ENCODE assay signal across 9 cellular contexts in genomic region chr9:94945191-94946144, GRCh38.
DNase-seq lines count a peak whose midpoint lies in the region; ATAC-seq and TF ChIP-seq lines count a peak whose summit lies in the region.
"Had no signal": no experiment of that assay in that cellular context is flagged by ENCODE, and none has a peak within 500 bp of the region (broad histone marks: within the 10 kb centered on the region; RNA-seq: fewer than 3 reads in every experiment).

No MANE protein-coding gene starts in this region.

- no peak overlapping the region for H3K4me3 ChIP-seq in NB4 (ENCODE audit: low read depth, low read length)
- no peak overlapping the region for H3K4me3 ChIP-seq in tibial artery
- H3K4me3 ChIP-seq: SK-N-MC had no signal

- TF ChIP-seq CTCF in NB4 (IDR thresholded peaks at IDR 0.05; ENCODE audit: low read depth, low read length) (no peak), tibial artery (IDR thresholded peaks at IDR 0.05) (no peak), Calu3 (IDR thresholded peaks at IDR 0.05; ENCODE audit: unreplicated experiment) (no peak)

- H3K27me3 ChIP-seq in tibial artery: no peaks in the 10 kb centered on the region

- intact Hi-C loops in left colon (cut with DNase I, micrococcal nuclease) (no loop called here), tibial artery (cut with DNase I; ENCODE audit: low total_unique reads) (loop anchor here (10.0 kb wide), 1 partner anchor 61 kb away; no protein-coding TSS in a partner anchor), Calu3 (cut with micrococcal nuclease; ENCODE audit: unreplicated experiment) (no loop called here)

- peaks cover 5% of the 10 kb centered on the region for H3K36me3 Mint-ChIP-seq in Calu3 (ENCODE audit: insufficient read depth, unreplicated experiment)

- H3K4me1 ChIP-seq in tibial artery: peaks cover 0 to 63% (median 24%) of the 10 kb centered on the region in 4 donors

- H3K27ac ChIP-seq in tibial artery: peak overlapping the region; percentile 65 to 67
- H3K27ac ChIP-seq: SK-N-MC had no signal

- DNase-seq in NB4 (ENCODE audit: low read depth) (peak; percentile 25), cerebellar cortex (ENCODE audit: low spot score) (peak; percentile 64), left colon (no peak), tibial artery (peak; percentile 67 to 78), NCI-H1092 (lab: John Stamatoyannopoulos, UW) (no peak), Calu3 (no peak)
- DNase-seq in activated CD4-positive, alpha-beta T cell treated with anti-CD3 and anti-CD28 coated beads, Interleukin-2, amount 50 U/mL, for 4 hours: no peak

- H3K36me3 ChIP-seq in tibial artery: no peaks in the 10 kb centered on the region

- ATAC-seq in left colon (peak; percentile 22), GM21390 (IDR thresholded peaks at IDR 0.05; ENCODE audit: unreplicated experiment) (no peak)

- peaks cover 65% of the 10 kb centered on the region for H3K4me1 Mint-ChIP-seq in Calu3 (ENCODE audit: low read depth, unreplicated experiment)

- TF ChIP-seq POLR2A in NB4 (IDR thresholded peaks at IDR 0.05; ENCODE audit: extremely low read depth, insufficient read length): no peak

- CTCF ChIA-PET in Calu3 (lab: Charles Lee): interaction anchor here (0.6 kb wide), 1 partner anchor 11 kb away, joined by 9 read pairs; no protein-coding TSS in a partner anchor

- H3K27me3 Mint-ChIP-seq in Calu3 (ENCODE audit: unreplicated experiment): no peaks in the 10 kb centered on the region

- no peak overlapping the region for H3K27ac Mint-ChIP-seq in Calu3 (ENCODE audit: unreplicated experiment)

- H3K9me3 ChIP-seq in tibial artery: no peaks in the 10 kb centered on the region

- peaks cover 3% of the 10 kb centered on the region for H3K9me3 Mint-ChIP-seq in Calu3 (ENCODE audit: low read depth, unreplicated experiment)

- BruUV-seq in Calu3 (replicated peaks; lab: Mats Ljungman, UMichigan): no TSS peak

- H3K4me3 Mint-ChIP-seq in Calu3 (ENCODE audit: low read depth, unreplicated experiment): no peak overlapping the region

Comparison
In these comparisons a context has a peak if more than half of its experiments do, and no peak if none do; other contexts are left out.
1. DNase-seq: peak in NB4 (single experiment), cerebellar cortex (single experiment) and tibial artery (2 of 2); none in left colon (0 of 2), NCI-H1092 (single experiment), Calu3 (single experiment) and activated CD4-positive, alpha-beta T cell treated with anti-CD3 and anti-CD28 coated beads, Interleukin-2, amount 50 U/mL, for 4 hours (0 of 2).